In the genomic region with DNA sequence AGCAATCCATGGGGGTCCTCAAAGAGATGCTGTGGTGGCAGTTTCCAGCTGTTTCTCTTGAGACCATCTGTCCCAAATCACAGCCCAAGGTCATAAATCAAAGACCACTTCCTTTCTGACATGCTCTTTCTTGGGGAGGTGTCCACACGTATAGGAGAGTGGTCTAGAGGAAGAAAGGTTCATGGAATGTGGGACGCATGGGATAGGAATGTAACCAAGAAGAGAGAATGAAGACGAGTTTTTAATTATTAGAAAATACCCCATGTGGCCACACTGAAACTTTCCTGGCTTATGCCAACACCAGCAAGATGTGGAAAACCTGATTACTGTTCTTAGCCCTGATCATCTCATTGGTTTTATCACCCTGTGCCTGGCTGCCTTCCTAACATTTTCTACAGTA, we compare ENCODE assay signal across 10 cellular contexts.
DNase-seq lines count a peak whose midpoint lies in the region; ATAC-seq, FAIRE-seq and TF ChIP-seq lines count a peak whose summit lies in the region.
"Had no signal": no experiment of that assay in that cellular context is flagged by ENCODE, and none has a peak within 500 bp of the region (broad histone marks: within the 10 kb centered on the region; RNA-seq: fewer than 3 reads in every experiment).

No MANE protein-coding gene starts in this region.

- H3K9me3 ChIP-seq in Caco-2 (no peaks in the 10 kb centered on the region), keratinocyte (ENCODE audit: control insufficient read depth, low read depth, low read length) (no peaks in the 10 kb centered on the region)

- H3K36me3 ChIP-seq in Caco-2 (ENCODE audit: control insufficient read depth, insufficient read depth, low read length) (peaks cover 3% of the 10 kb centered on the region), keratinocyte (ENCODE audit: control insufficient read depth in 2 of 2, extremely low read depth in 1 of 2, insufficient read depth in 2 of 2, low read length in 2 of 2) (peaks cover 36 to 65% of the 10 kb centered on the region in 2 experiments), H7 (replicated peaks; ENCODE audit: control insufficient read depth, insufficient read depth, low read length) (peaks cover 80% of the 10 kb centered on the region)

- no peak for TF ChIP-seq CTCF in Caco-2 (IDR thresholded peaks at IDR 0.05; ENCODE audit: insufficient read depth in 1 of 2, low read depth in 1 of 2, low read length in 1 of 2, severe bottlenecking in 1 of 2, unreplicated experiment in 1 of 2)
- no peak for TF ChIP-seq CTCF in VCaP (conservative IDR thresholded peaks at IDR 0.05)
- no peak for TF ChIP-seq CTCF in keratinocyte (optimal IDR thresholded peaks at IDR 0.05 in 1 of 3, IDR thresholded peaks at IDR 0.05 in 1 of 3, conservative IDR thresholded peaks at IDR 0.05 in 1 of 3; ENCODE audit: extremely low read depth in 1 of 3, insufficient read depth in 2 of 3, low read length in 3 of 3)

- BruUV-seq in Caco-2 (replicated peaks; lab: Mats Ljungman, UMichigan): no TSS peak

- H3K36me3 Mint-ChIP-seq in Caco-2 (ENCODE audit: insufficient read depth, unreplicated experiment): peaks cover 100% of the 10 kb centered on the region
- peaks cover 98% of the 10 kb centered on the region for H3K36me3 Mint-ChIP-seq in stimulated activated effector memory CD8-positive, alpha-beta T cell treated with anti-CD3 and anti-CD28 coated beads, Interleukin-12 subunit alpha, Interleukin-12 subunit beta, amount 100 ng/mL, for 72 hours

- POLR2A ChIA-PET in Caco-2 (lab: Charles Lee): no interaction called here

- H3K4me2 ChIP-seq in keratinocyte (ENCODE audit: control insufficient read depth, extremely low read depth, insufficient read depth, low read depth, low read length): peak overlapping the region; percentile 70

- no peaks in the 10 kb centered on the region for H4K20me1 ChIP-seq in keratinocyte (ENCODE audit: control insufficient read depth, extremely low read depth, insufficient read depth, low read length)

- DNase-seq in Caco-2: no peak
- DNase-seq in keratinocyte (ENCODE audit: low read depth, low spot score): no peak
- DNase-seq in stimulated activated effector memory CD8-positive, alpha-beta T cell treated with anti-CD3 and anti-CD28 coated beads, Interleukin-12 subunit alpha, Interleukin-12 subunit beta, amount 100 ng/mL, for 72 hours (ENCODE audit: low spot score in 2 of 2): no peak
- no peak for DNase-seq in activated naive CD4-positive, alpha-beta T cell treated with anti-CD3 and anti-CD28 coated beads, Interleukin-2, amount 50 U/mL, for 16 hours
- no peak for DNase-seq in H7
- no peak for DNase-seq in stimulated activated naive CD4-positive, alpha-beta T cell (lab: John Stamatoyannopoulos, UW)
- DNase-seq: activated T-cell treated with anti-CD3 and anti-CD28 coated beads, Interleukin-2, amount 50 U/mL, for 48 hours; HCEC 1CT had no signal

- H2AFZ ChIP-seq in keratinocyte (ENCODE audit: control insufficient read depth, low read length): no peak overlapping the region

- no peak for ATAC-seq in stimulated activated effector memory CD8-positive, alpha-beta T cell treated with anti-CD3 and anti-CD28 coated beads, Interleukin-12 subunit alpha, Interleukin-12 subunit beta, amount 100 ng/mL, for 72 hours
- ATAC-seq in GM19397 (IDR thresholded peaks at IDR 0.05; ENCODE audit: unreplicated experiment): no peak

- peaks cover 17% of the 10 kb centered on the region for H3K4me1 Mint-ChIP-seq in Caco-2 (ENCODE audit: low read depth, unreplicated experiment)
- H3K4me1 Mint-ChIP-seq in stimulated activated effector memory CD8-positive, alpha-beta T cell treated with anti-CD3 and anti-CD28 coated beads, Interleukin-12 subunit alpha, Interleukin-12 subunit beta, amount 100 ng/mL, for 72 hours: peaks cover 7% of the 10 kb centered on the region

- peak overlapping the region; percentile 33 for H3K9ac ChIP-seq in keratinocyte (ENCODE audit: control insufficient read depth, extremely low read depth, insufficient read depth, low read length)

- peaks cover 37% of the 10 kb centered on the region for H3K4me1 ChIP-seq in Caco-2
- peaks cover 78% of the 10 kb centered on the region for H3K4me1 ChIP-seq in keratinocyte (ENCODE audit: control insufficient read depth, extremely low read depth, insufficient read depth, low read length)

- H3K4me3 Mint-ChIP-seq in Caco-2 (ENCODE audit: unreplicated experiment): no peak overlapping the region
- H3K4me3 Mint-ChIP-seq in stimulated activated effector memory CD8-positive, alpha-beta T cell treated with anti-CD3 and anti-CD28 coated beads, Interleukin-12 subunit alpha, Interleukin-12 subunit beta, amount 100 ng/mL, for 72 hours: no peak overlapping the region

- dilution Hi-C loops in keratinocyte (cut with MboI; ENCODE audit: extremely low pct_ligation_motif_present, low sequenced_read_pairs): no loop called here

- peak overlapping the region; percentile 14 for H3K27ac Mint-ChIP-seq in Caco-2 (ENCODE audit: unreplicated experiment)
- peak overlapping the region; percentile 1 for H3K27ac Mint-ChIP-seq in stimulated activated effector memory CD8-positive, alpha-beta T cell treated with anti-CD3 and anti-CD28 coated beads, Interleukin-12 subunit alpha, Interleukin-12 subunit beta, amount 100 ng/mL, for 72 hours

- H3K9me1 ChIP-seq in keratinocyte (ENCODE audit: control insufficient read depth, extremely low read depth, insufficient read depth, low read length): no peaks in the 10 kb centered on the region

- H3K79me2 ChIP-seq in keratinocyte (ENCODE audit: control insufficient read depth, insufficient read depth, low read length): no peaks in the 10 kb centered on the region

- H3K27me3 Mint-ChIP-seq in Caco-2 (ENCODE audit: insufficient read depth, unreplicated experiment): no peaks in the 10 kb centered on the region

- H3K9me3 Mint-ChIP-seq in Caco-2 (ENCODE audit: unreplicated experiment): no peaks in the 10 kb centered on the region
- H3K9me3 Mint-ChIP-seq in stimulated activated effector memory CD8-positive, alpha-beta T cell treated with anti-CD3 and anti-CD28 coated beads, Interleukin-12 subunit alpha, Interleukin-12 subunit beta, amount 100 ng/mL, for 72 hours: no peaks in the 10 kb centered on the region

- peak overlapping the region; percentile 100 for H3K27ac ChIP-seq in VCaP
- H3K27ac ChIP-seq in keratinocyte (ENCODE audit: control insufficient read depth, insufficient read depth, low read length): peak overlapping the region; percentile 64

- intact Hi-C loops in Caco-2 (cut with micrococcal nuclease; ENCODE audit: unreplicated experiment): no loop called here

- peak; percentile 80 for FAIRE-seq in keratinocyte (lab: Jason Lieb, UNC)

- CTCF ChIA-PET in Caco-2 (lab: Charles Lee): interaction anchor here (1.0 kb wide), 1 partner anchor 173 kb away, joined by 3 read pairs; no protein-coding TSS in a partner anchor

- no peak overlapping the region for H3K4me3 ChIP-seq in Caco-2 (ENCODE audit: low read depth, low read length)
- peak overlapping the region in 1 of 3 experiments; percentile 67 for H3K4me3 ChIP-seq in keratinocyte (ENCODE audit: control insufficient read depth in 2 of 3, extremely low read depth in 1 of 3, insufficient read depth in 2 of 3, low read depth in 1 of 3, low read length in 3 of 3)
- H3K4me3 ChIP-seq in H7 (ENCODE audit: insufficient read depth, low read depth, low read length): no peak overlapping the region

- H3K27me3 ChIP-seq in Caco-2 (replicated peaks; ENCODE audit: control insufficient read depth, insufficient read depth, low read length) (no peaks in the 10 kb centered on the region), keratinocyte (ENCODE audit: control insufficient read depth, extremely low read depth, insufficient read depth, low read length) (no peaks in the 10 kb centered on the region), H7 (ENCODE audit: control insufficient read depth, insufficient read depth, low read length) (no peaks in the 10 kb centered on the region)
